Comparison of ENCODE assay signal across 8 cellular contexts in genomic region chr13:52159159-52159982, GRCh38. TPM values are rescaled to one million over a fixed set of nuclear protein-coding genes. Genes with fewer than 3 reads are reported as not detected.
DNase-seq lines count a peak whose midpoint lies in the region; ATAC-seq and TF ChIP-seq lines count a peak whose summit lies in the region.

A gene with protein sequence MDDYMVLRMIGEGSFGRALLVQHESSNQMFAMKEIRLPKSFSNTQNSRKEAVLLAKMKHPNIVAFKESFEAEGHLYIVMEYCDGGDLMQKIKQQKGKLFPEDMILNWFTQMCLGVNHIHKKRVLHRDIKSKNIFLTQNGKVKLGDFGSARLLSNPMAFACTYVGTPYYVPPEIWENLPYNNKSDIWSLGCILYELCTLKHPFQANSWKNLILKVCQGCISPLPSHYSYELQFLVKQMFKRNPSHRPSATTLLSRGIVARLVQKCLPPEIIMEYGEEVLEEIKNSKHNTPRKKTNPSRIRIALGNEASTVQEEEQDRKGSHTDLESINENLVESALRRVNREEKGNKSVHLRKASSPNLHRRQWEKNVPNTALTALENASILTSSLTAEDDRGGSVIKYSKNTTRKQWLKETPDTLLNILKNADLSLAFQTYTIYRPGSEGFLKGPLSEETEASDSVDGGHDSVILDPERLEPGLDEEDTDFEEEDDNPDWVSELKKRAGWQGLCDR (minus strand): TSS chr13:52159597. CDS start chr13:52156191, 3,406 bp downstream.

- TF ChIP-seq RAD21 in Ishikawa (IDR thresholded peaks at IDR 0.05; ENCODE audit: low read depth) = no peak

- TF ChIP-seq EP300 in Ishikawa (IDR thresholded peaks at IDR 0.05; ENCODE audit: borderline replicate concordance) = no peak

- in situ Hi-C loops in SK-MEL-5 (cut with HindIII; ENCODE audit: low pct_unique_long_range_greater_than_20kb, low sequenced_read_pairs) = no loop called here

- ATAC-seq in GM21529 (IDR thresholded peaks at IDR 0.05; ENCODE audit: unreplicated experiment) = peak; percentile 83

- DNase-seq in DMS53 treated with DMSO at 0.1 percent for 48 hours (lab: John Stamatoyannopoulos, UW; ENCODE audit: unreplicated experiment) (peak; percentile 42), SK-MEL-5 (ENCODE audit: low read depth, low spot score) (peak; percentile 44), glomerular endothelial cell (ENCODE audit: extremely low read depth, low read depth, low spot score) (no peak), nucleus accumbens (lab: John Stamatoyannopoulos, UW) (peak in 51 of 56 donors; percentile 10 to 80 (median 54)), superior temporal gyrus (ENCODE audit: extremely low spot score) (peak; percentile 69)
- DNase-seq in activated naive CD4-positive, alpha-beta T cell treated with anti-CD3 and anti-CD28 coated beads, Interleukin-2, amount 50 U/mL, for 16 hours = peak; percentile 63

TF ChIP-seq in Ishikawa, 13 proteins besides CTCF, POLR2A, EP300 and RAD21:
- TF ChIP-seq CEBPB (IDR thresholded peaks at IDR 0.05) (no peak), TCF12 (IDR thresholded peaks at IDR 0.05; ENCODE audit: low read depth) (peak; percentile 43; the same call in 1 of the 2 replicates), NFIC (IDR thresholded peaks at IDR 0.05) (no peak), REST (IDR thresholded peaks at IDR 0.05; ENCODE audit: low read depth) (no peak), CREB1 (IDR thresholded peaks at IDR 0.05; ENCODE audit: low read depth) (no peak), EGR1 (IDR thresholded peaks at IDR 0.05) (no peak), USF1 (IDR thresholded peaks at IDR 0.05) (no peak), TAF1 (IDR thresholded peaks at IDR 0.05; ENCODE audit: low read depth) (no peak; the same call in 1 of the 2 replicates), YY1 (IDR thresholded peaks at IDR 0.05; ENCODE audit: low read depth) (no peak), FOXM1 (IDR thresholded peaks at IDR 0.05; ENCODE audit: borderline replicate concordance, low read depth) (no peak), ZBTB7A (IDR thresholded peaks at IDR 0.05; ENCODE audit: low read depth) (peak; percentile 93), TEAD4 (IDR thresholded peaks at IDR 0.05) (no peak), MAX (IDR thresholded peaks at IDR 0.05) (peak; percentile 99)
TF ChIP-seq in Ishikawa: peak in this region for 3.

RNA-seq across cellular contexts. Expression of the gene that starts here (rescaled TPM):
- total RNA-seq in SK-MEL-5 (2014; rRNA removed; shearing (Covaris generic)) = 7.6 and 8.1 TPM in 2 replicates
- 4.1 and 5.8 TPM in 2 replicates for polyA plus RNA-seq in SK-MEL-5 (2015; cell fraction: cytosol; rRNA removed)
- 40.9 and 51.3 TPM in 2 replicates for polyA plus RNA-seq in SK-MEL-5 (2015; cell fraction: nucleus; rRNA removed)
- total RNA-seq in glomerular endothelial cell = 15.4 and 19.0 TPM in 2 replicates
